1 cellular context compared by ENCODE assay signal in the genomic region with DNA sequence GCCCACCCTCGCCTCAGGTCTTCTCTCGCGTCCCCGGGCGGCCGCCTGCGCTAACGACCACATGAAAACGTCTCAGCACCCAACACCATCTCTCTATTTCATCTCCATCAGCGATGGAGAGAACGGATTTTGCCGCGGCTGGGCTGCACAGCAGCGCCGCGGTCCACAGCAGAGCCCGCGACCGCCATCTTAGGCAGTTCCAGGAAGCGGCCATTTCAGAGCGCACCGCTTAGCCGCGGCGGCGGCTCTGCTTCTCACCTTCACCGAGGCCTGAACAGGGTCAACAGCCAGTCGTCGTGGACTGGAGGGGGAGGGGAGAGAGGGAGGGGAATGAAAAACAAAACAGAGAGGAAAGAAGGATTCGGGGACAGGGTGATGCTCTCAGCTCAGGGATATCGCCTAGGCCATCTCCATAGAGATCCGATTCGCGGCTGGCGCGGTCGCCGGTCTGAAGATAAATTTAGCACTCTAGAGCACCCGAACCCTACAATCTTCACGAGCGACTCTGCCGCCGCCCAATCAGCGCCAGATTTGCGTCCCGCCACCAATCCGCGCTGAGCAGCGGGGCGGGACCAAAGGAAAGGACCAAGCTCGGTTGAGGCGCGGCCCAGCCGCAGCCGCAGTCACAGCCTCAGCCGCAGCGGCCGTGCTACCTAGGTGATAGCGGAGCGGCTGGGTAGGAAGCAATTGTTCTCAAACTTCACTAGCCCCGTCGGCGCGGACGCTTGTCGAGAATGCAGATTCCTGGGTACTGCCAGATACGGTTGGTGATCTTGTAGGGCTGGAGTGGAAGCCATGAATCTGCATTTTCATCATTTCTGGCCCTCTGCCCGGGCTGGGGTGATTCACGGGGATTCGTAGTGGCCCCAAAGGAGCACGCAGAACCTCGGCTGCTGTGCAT.
TF ChIP-seq lines count a peak whose summit lies in the region.

ZBED5 (minus strand) TSS at position 450 of the 901 bp plus-strand sequence. CDS start 3,108 bp downstream, outside the sequence.

TF ChIP-seq in HEK293, 187 proteins besides CTCF, POLR2A, EP300 and RAD21 (continued from another document and continues in another):
- TF ChIP-seq, protein P1, sequence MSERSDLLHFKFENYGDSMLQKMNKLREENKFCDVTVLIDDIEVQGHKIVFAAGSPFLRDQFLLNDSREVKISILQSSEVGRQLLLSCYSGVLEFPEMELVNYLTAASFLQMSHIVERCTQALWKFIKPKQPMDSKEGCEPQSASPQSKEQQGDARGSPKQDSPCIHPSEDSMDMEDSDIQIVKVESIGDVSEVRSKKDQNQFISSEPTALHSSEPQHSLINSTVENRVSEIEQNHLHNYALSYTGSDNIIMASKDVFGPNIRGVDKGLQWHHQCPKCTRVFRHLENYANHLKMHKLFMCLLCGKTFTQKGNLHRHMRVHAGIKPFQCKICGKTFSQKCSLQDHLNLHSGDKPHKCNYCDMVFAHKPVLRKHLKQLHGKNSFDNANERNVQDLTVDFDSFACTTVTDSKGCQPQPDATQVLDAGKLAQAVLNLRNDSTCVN (tag by site-specific recombination; optimal IDR thresholded peaks at IDR 0.05) = peak; percentile 56
- 0 out of 2 replicates have a peak, but pooled peaks have one; percentile 14 for TF ChIP-seq MYNN (tag by site-specific recombination; IDR thresholded peaks at IDR 0.05; ENCODE audit: borderline replicate concordance)
- TF ChIP-seq ZNF169 (tag by site-specific recombination; IDR thresholded peaks at IDR 0.05) = no peak
- no peak for TF ChIP-seq MEIS1 (CRISPR knock-in tag; IDR thresholded peaks at IDR 0.05; ENCODE audit: borderline replicate concordance)
- no peak for TF ChIP-seq ZNF184 (tag by site-specific recombination; IDR thresholded peaks at IDR 0.05)
- TF ChIP-seq REPIN1 (tag by site-specific recombination; IDR thresholded peaks at IDR 0.05; ENCODE audit: low read depth) = no peak
- TF ChIP-seq ZNF221 (tag by site-specific recombination; IDR thresholded peaks at IDR 0.05; ENCODE audit: borderline replicate concordance) = no peak
- no peak for TF ChIP-seq ZNF704 (tag by site-specific recombination; IDR thresholded peaks at IDR 0.05)
- TF ChIP-seq ZFP41 (tag by site-specific recombination; IDR thresholded peaks at IDR 0.05; ENCODE audit: borderline replicate concordance) = no peak
- TF ChIP-seq ZNF585B (tag by site-specific recombination; IDR thresholded peaks at IDR 0.05) = no peak
- no peak for TF ChIP-seq OSR2 (tag by site-specific recombination; IDR thresholded peaks at IDR 0.05)
- TF ChIP-seq, protein P2, sequence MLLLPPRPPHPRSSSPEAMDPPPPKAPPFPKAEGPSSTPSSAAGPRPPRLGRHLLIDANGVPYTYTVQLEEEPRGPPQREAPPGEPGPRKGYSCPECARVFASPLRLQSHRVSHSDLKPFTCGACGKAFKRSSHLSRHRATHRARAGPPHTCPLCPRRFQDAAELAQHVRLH (tag by site-specific recombination; IDR thresholded peaks at IDR 0.05) = peak; percentile 12; the same call in 1 of the 2 replicates
- TF ChIP-seq, protein P3, sequence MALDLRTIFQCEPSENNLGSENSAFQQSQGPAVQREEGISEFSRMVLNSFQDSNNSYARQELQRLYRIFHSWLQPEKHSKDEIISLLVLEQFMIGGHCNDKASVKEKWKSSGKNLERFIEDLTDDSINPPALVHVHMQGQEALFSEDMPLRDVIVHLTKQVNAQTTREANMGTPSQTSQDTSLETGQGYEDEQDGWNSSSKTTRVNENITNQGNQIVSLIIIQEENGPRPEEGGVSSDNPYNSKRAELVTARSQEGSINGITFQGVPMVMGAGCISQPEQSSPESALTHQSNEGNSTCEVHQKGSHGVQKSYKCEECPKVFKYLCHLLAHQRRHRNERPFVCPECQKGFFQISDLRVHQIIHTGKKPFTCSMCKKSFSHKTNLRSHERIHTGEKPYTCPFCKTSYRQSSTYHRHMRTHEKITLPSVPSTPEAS (tag by site-specific recombination; IDR thresholded peaks at IDR 0.05) = no peak
- TF ChIP-seq, protein P4, sequence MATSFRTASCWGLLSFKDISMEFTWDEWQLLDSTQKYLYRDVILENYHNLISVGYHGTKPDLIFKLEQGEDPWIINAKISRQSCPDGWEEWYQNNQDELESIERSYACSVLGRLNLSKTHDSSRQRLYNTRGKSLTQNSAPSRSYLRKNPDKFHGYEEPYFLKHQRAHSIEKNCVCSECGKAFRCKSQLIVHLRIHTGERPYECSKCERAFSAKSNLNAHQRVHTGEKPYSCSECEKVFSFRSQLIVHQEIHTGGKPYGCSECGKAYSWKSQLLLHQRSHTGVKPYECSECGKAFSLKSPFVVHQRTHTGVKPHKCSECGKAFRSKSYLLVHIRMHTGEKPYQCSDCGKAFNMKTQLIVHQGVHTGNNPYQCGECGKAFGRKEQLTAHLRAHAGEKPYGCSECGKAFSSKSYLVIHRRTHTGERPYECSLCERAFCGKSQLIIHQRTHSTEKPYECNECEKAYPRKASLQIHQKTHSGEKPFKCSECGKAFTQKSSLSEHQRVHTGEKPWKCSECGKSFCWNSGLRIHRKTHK (tag by site-specific recombination; IDR thresholded peaks at IDR 0.05) = no peak
- no peak for TF ChIP-seq ZNF571 (tag by site-specific recombination; IDR thresholded peaks at IDR 0.05)
- no peak for TF ChIP-seq HOXA7 (CRISPR knock-in tag; IDR thresholded peaks at IDR 0.05; ENCODE audit: borderline replicate concordance)
- no peak for TF ChIP-seq ZNF549 (tag by site-specific recombination; IDR thresholded peaks at IDR 0.05)
- peak; percentile 49 for TF ChIP-seq ZNF24 (tag by site-specific recombination; IDR thresholded peaks at IDR 0.05)
- TF ChIP-seq ZNF10 (tag by site-specific recombination; IDR thresholded peaks at IDR 0.05) = peak; percentile 76; the same call in 1 of the 2 replicates
- no peak; the same call in 1 of the 2 replicates for TF ChIP-seq ZNF660 (tag by site-specific recombination; IDR thresholded peaks at IDR 0.05)
- no peak for TF ChIP-seq KLF7 (tag by site-specific recombination; IDR thresholded peaks at IDR 0.05; ENCODE audit: borderline replicate concordance)
- TF ChIP-seq ELK4 (IDR thresholded peaks at IDR 0.05; ENCODE audit: borderline replicate concordance, low read depth, low read length) = no peak
- TF ChIP-seq ZNF426 (tag by site-specific recombination; IDR thresholded peaks at IDR 0.05) = no peak
- TF ChIP-seq ZNF624 (tag by site-specific recombination; IDR thresholded peaks at IDR 0.05) = no peak
- TF ChIP-seq BCL11B (tag by site-specific recombination; IDR thresholded peaks at IDR 0.05; ENCODE audit: low read depth) = no peak
- no peak for TF ChIP-seq ZNF248 (tag by site-specific recombination; IDR thresholded peaks at IDR 0.05)
- TF ChIP-seq, protein P5, sequence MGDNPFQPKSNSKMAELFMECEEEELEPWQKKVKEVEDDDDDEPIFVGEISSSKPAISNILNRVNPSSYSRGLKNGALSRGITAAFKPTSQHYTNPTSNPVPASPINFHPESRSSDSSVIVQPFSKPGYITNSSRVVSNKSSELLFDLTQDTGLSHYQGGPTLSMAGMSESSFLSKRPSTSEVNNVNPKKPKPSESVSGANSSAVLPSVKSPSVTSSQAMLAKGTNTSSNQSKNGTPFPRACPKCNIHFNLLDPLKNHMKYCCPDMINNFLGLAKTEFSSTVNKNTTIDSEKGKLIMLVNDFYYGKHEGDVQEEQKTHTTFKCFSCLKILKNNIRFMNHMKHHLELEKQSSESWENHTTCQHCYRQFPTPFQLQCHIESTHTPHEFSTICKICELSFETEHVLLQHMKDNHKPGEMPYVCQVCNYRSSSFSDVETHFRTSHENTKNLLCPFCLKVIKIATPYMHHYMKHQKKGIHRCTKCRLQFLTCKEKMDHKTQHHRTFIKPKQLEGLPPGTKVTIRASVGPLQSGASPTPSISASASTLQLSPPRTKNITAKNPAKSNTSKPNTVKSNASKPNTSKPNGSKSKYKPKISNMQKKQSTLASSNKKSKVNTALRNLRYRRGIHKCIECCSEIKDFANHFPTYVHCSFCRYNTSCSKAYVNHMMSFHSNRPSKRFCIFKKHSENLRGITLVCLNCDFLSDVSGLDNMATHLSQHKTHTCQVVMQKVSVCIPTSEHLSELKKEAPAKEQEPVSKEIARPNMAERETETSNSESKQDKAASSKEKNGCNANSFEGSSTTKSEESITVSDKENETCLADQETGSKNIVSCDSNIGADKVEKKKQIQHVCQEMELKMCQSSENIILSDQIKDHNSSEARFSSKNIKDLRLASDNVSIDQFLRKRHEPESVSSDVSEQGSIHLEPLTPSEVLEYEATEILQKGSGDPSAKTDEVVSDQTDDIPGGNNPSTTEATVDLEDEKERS (tag by site-specific recombination; IDR thresholded peaks at IDR 0.05) = 0 out of 2 replicates have a peak, but pooled peaks have one; percentile 15
- no peak for TF ChIP-seq ZNF155 (tag by site-specific recombination; IDR thresholded peaks at IDR 0.05)
- no peak for TF ChIP-seq ZNF670 (tag by site-specific recombination; IDR thresholded peaks at IDR 0.05; ENCODE audit: low read depth)
- TF ChIP-seq ZNF521 (tag by site-specific recombination; IDR thresholded peaks at IDR 0.05) = no peak
- no peak for TF ChIP-seq ZFHX2 (tag by site-specific recombination; conservative IDR thresholded peaks at IDR 0.05)
- no peak for TF ChIP-seq ZNF433 (tag by site-specific recombination; IDR thresholded peaks at IDR 0.05; ENCODE audit: low read depth)
- TF ChIP-seq ZNF404 (tag by site-specific recombination; IDR thresholded peaks at IDR 0.05) = no peak
- no peak for TF ChIP-seq ZNF488 (tag by site-specific recombination; IDR thresholded peaks at IDR 0.05)
- TF ChIP-seq HOXD13 (CRISPR knock-in tag; IDR thresholded peaks at IDR 0.05; ENCODE audit: borderline replicate concordance) = no peak
- 0 out of 2 replicates have a peak, but pooled peaks have one; percentile 13 for TF ChIP-seq FEZF1 (tag by site-specific recombination; IDR thresholded peaks at IDR 0.05)
- no peak for TF ChIP-seq ZNF792 (tag by site-specific recombination; IDR thresholded peaks at IDR 0.05)
- TF ChIP-seq ZFP3 (tag by site-specific recombination; IDR thresholded peaks at IDR 0.05; ENCODE audit: low read depth) = no peak
- no peak; the same call in 1 of the 2 replicates for TF ChIP-seq KLF1 (tag by site-specific recombination; IDR thresholded peaks at IDR 0.05)
- TF ChIP-seq KLF8 (tag by site-specific recombination; IDR thresholded peaks at IDR 0.05) = peak; percentile 55
- TF ChIP-seq ZNF843 (tag by site-specific recombination; IDR thresholded peaks at IDR 0.05) = no peak
- TF ChIP-seq ZNF677 (tag by site-specific recombination; IDR thresholded peaks at IDR 0.05) = no peak
- TF ChIP-seq ZNF510 (tag by site-specific recombination; IDR thresholded peaks at IDR 0.05; ENCODE audit: insufficient replicate concordance) = no peak
- TF ChIP-seq ZNF561 (tag by site-specific recombination; IDR thresholded peaks at IDR 0.05; ENCODE audit: borderline replicate concordance) = no peak
- TF ChIP-seq PRDM4 (tag by site-specific recombination; IDR thresholded peaks at IDR 0.05) = no peak; the same call in 1 of the 2 replicates
- no peak for TF ChIP-seq WT1 (tag by site-specific recombination; IDR thresholded peaks at IDR 0.05)
- no peak for TF ChIP-seq ZNF292 (tag by site-specific recombination; IDR thresholded peaks at IDR 0.05; ENCODE audit: borderline replicate concordance, low read depth)
- no peak for TF ChIP-seq ZNF560 (tag by site-specific recombination; IDR thresholded peaks at IDR 0.05; ENCODE audit: borderline replicate concordance)
- TF ChIP-seq ZNF555 (tag by site-specific recombination; conservative IDR thresholded peaks at IDR 0.05) = no peak
- no peak for TF ChIP-seq ZBTB7A (tag by site-specific recombination; IDR thresholded peaks at IDR 0.05; ENCODE audit: low read depth)
- 0 out of 2 replicates have a peak, but pooled peaks have one; percentile 60 for TF ChIP-seq ZNF777 (tag by site-specific recombination; IDR thresholded peaks at IDR 0.05; ENCODE audit: borderline replicate concordance)
- no peak for TF ChIP-seq MZF1 (tag by site-specific recombination; IDR thresholded peaks at IDR 0.05; ENCODE audit: borderline replicate concordance)
- no peak for TF ChIP-seq ZNF266 (tag by site-specific recombination; IDR thresholded peaks at IDR 0.05; ENCODE audit: low read depth)
